ENCODE assay signal across 1 cellular context in the genomic region with DNA sequence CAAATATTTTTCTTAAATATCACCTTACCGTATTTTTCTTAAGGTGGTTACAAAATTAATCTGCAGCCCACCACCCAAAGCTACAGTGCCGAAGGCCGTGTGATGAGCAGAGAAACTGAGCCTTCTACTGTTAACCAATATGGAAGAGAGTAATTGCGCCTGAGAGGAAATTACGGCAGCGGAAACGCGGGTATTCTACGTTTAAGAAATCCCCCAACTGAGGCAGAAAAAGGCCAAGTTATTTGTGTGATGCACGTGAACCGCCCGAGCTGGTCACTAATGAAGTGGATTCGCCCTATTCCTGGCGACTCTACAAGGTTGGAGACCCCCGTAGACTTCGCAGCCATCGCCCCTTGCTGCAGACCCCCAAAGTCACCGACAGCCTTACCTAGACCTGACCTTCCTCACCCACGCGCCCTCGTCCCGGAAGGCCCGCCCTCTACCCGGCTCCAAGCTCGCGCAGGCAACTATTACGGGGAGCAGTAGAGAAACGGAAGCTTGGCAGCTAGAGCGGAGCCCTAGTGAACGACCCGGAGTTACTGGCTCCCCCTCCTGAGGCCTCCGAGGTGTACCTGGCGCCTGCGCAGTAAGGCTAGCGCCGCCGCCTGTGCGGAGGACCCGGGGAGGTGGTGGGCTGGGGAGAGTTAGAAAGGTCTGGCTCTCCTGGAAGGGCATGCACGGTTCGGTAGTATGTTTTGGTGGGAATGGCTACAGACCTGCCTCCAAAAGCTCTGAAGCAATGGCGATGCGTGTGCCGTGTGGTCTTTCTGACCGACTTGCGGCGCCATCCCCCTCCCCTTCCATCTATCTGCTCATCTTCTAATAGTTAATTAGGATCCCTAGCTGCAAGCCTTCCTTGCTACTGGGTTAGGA.
TF ChIP-seq lines count a peak whose summit lies in the region.

A gene (minus strand): TSS at position 430 of the 873 bp plus-strand sequence. CDS start 4,319 bp downstream, outside the sequence.

TF ChIP-seq in H1, 55 proteins besides CTCF, POLR2A, EP300 and RAD21:
- TF ChIP-seq MAFK (IDR thresholded peaks at IDR 0.05; ENCODE audit: low read depth, low read length) (no peak), POLR2AphosphoS5 (IDR thresholded peaks at IDR 0.05; ENCODE audit: low read depth, low read length) (peak; percentile 99), EZH2 (IDR thresholded peaks at IDR 0.05; ENCODE audit: low read depth, low read length, severe bottlenecking) (no peak), GTF2F1 (IDR thresholded peaks at IDR 0.05; ENCODE audit: borderline replicate concordance, low read depth, low read length) (peak; percentile 82; the same call in 1 of the 2 replicates), EGR1 (IDR thresholded peaks at IDR 0.05; ENCODE audit: borderline replicate concordance, low read depth, low read length) (peak; percentile 96), CREB1 (IDR thresholded peaks at IDR 0.05) (peak; percentile 67), SP1 (IDR thresholded peaks at IDR 0.05; ENCODE audit: low read depth, low read length) (0 out of 2 replicates have a peak, but pooled peaks have one; percentile 65), TAF1 (IDR thresholded peaks at IDR 0.05; ENCODE audit: low read depth, low read length) (peak; percentile 97), RFX5 (IDR thresholded peaks at IDR 0.05; ENCODE audit: borderline replicate concordance, low read depth, low read length) (peak; percentile 38; the same call in 1 of the 2 replicates), KDM1A (IDR thresholded peaks at IDR 0.05; ENCODE audit: borderline replicate concordance, low read length) (no peak), TEAD4 (IDR thresholded peaks at IDR 0.05; ENCODE audit: low read depth, low read length) (0 out of 2 replicates have a peak, but pooled peaks have one; percentile 31), FOSL1 (IDR thresholded peaks at IDR 0.05; ENCODE audit: insufficient read depth, low read depth, low read length) (no peak), HDAC6 (IDR thresholded peaks at IDR 0.05; ENCODE audit: low read depth, low read length) (no peak), NANOG (IDR thresholded peaks at IDR 0.05; ENCODE audit: insufficient read depth, low read depth, low read length, poor library complexity, severe bottlenecking) (peak; percentile 54), CBX5 (IDR thresholded peaks at IDR 0.05; ENCODE audit: low read depth, low read length) (no peak), ZNF274 (IDR thresholded peaks at IDR 0.05; ENCODE audit: borderline replicate concordance, extremely low read depth, low read length) (no peak), SP2 (IDR thresholded peaks at IDR 0.05; ENCODE audit: low read length) (peak; percentile 98), SP4 (IDR thresholded peaks at IDR 0.05; ENCODE audit: low read length) (peak; percentile 66; the same call in 1 of the 2 replicates), CHD2 (IDR thresholded peaks at IDR 0.05; ENCODE audit: low read length) (peak; percentile 58; the same call in 1 of the 2 replicates), CTBP2 (IDR thresholded peaks at IDR 0.05; ENCODE audit: borderline replicate concordance, insufficient read depth, insufficient read length, low read length) (peak; percentile 61), SIRT6 (IDR thresholded peaks at IDR 0.05; ENCODE audit: low read length) (no peak), SRF (IDR thresholded peaks at IDR 0.05; ENCODE audit: low read depth, low read length) (no peak), BACH1 (IDR thresholded peaks at IDR 0.05; ENCODE audit: low read length) (0 out of 2 replicates have a peak, but pooled peaks have one; percentile 21), PHF8 (conservative IDR thresholded peaks at IDR 0.05; ENCODE audit: low read depth, low read length) (peak; percentile 95), BRCA1 (IDR thresholded peaks at IDR 0.05; ENCODE audit: low read depth, low read length) (no peak), GABPA (IDR thresholded peaks at IDR 0.05; ENCODE audit: borderline replicate concordance, insufficient read depth, low read length) (peak; percentile 84; the same call in 1 of the 2 replicates), CEBPB (IDR thresholded peaks at IDR 0.05; ENCODE audit: low read depth, low read length) (no peak), POU5F1 (IDR thresholded peaks at IDR 0.05; ENCODE audit: low read depth, low read length) (no peak), KDM5A (IDR thresholded peaks at IDR 0.05; ENCODE audit: low read length) (0 out of 2 replicates have a peak, but pooled peaks have one; percentile 45), KDM4A (IDR thresholded peaks at IDR 0.05; ENCODE audit: low read depth, low read length, severe bottlenecking) (peak; percentile 82), SUZ12 (IDR thresholded peaks at IDR 0.05; ENCODE audit: low read length) (no peak), YY1 (IDR thresholded peaks at IDR 0.05; ENCODE audit: low read depth, low read length) (peak; percentile 37; the same call in 1 of the 2 replicates), JUND (IDR thresholded peaks at IDR 0.05; ENCODE audit: low read length) (no peak), HDAC2 (IDR thresholded peaks at IDR 0.05; ENCODE audit: borderline replicate concordance in 1 of 2, low read depth in 2 of 2, low read length in 2 of 2) (peak in 1 of 2 experiments; percentile 60; a peak in 1 of 4 replicates), SIX5 (IDR thresholded peaks at IDR 0.05; ENCODE audit: low read depth, low read length) (no peak), NRF1 (IDR thresholded peaks at IDR 0.05; ENCODE audit: low read depth, low read length) (peak; percentile 71), CBX8 (IDR thresholded peaks at IDR 0.05; ENCODE audit: borderline replicate concordance, low read depth, low read length) (no peak), SIN3A (conservative IDR thresholded peaks at IDR 0.05 in 1 of 2, IDR thresholded peaks at IDR 0.05 in 1 of 2; ENCODE audit: low read depth in 1 of 2, low read length in 2 of 2) (peak; percentile 21 to 88; a peak in 2 of 4 replicates), SAP30 (IDR thresholded peaks at IDR 0.05; ENCODE audit: insufficient read depth, insufficient replicate concordance, low read length) (peak; percentile 48), TBP (IDR thresholded peaks at IDR 0.05; ENCODE audit: low read depth, low read length) (peak; percentile 95), ASH2L (IDR thresholded peaks at IDR 0.05; ENCODE audit: low read length) (peak; percentile 89), TCF12 (IDR thresholded peaks at IDR 0.05; ENCODE audit: low read depth, low read length) (peak; percentile 40; the same call in 1 of the 2 replicates), TAF7 (optimal IDR thresholded peaks at IDR 0.05; ENCODE audit: borderline replicate concordance, low read depth, low read length) (peak; percentile 87), CHD1 (IDR thresholded peaks at IDR 0.05; ENCODE audit: low read depth, low read length) (no peak), RNF2 (IDR thresholded peaks at IDR 0.05; ENCODE audit: borderline replicate concordance, low read depth, low read length, missing control alignments, poor library complexity, severe bottlenecking) (no peak), JUN (IDR thresholded peaks at IDR 0.05; ENCODE audit: low read depth, low read length) (no peak)
- TF ChIP-seq, protein P1, sequence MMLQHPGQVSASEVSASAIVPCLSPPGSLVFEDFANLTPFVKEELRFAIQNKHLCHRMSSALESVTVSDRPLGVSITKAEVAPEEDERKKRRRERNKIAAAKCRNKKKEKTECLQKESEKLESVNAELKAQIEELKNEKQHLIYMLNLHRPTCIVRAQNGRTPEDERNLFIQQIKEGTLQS (IDR thresholded peaks at IDR 0.05; ENCODE audit: insufficient read depth, low read depth, low read length) = no peak
- TF ChIP-seq, protein P2, sequence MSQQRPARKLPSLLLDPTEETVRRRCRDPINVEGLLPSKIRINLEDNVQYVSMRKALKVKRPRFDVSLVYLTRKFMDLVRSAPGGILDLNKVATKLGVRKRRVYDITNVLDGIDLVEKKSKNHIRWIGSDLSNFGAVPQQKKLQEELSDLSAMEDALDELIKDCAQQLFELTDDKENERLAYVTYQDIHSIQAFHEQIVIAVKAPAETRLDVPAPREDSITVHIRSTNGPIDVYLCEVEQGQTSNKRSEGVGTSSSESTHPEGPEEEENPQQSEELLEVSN (IDR thresholded peaks at IDR 0.05) = no peak; the same call in 1 of the 2 replicates
- TF ChIP-seq, protein P3, sequence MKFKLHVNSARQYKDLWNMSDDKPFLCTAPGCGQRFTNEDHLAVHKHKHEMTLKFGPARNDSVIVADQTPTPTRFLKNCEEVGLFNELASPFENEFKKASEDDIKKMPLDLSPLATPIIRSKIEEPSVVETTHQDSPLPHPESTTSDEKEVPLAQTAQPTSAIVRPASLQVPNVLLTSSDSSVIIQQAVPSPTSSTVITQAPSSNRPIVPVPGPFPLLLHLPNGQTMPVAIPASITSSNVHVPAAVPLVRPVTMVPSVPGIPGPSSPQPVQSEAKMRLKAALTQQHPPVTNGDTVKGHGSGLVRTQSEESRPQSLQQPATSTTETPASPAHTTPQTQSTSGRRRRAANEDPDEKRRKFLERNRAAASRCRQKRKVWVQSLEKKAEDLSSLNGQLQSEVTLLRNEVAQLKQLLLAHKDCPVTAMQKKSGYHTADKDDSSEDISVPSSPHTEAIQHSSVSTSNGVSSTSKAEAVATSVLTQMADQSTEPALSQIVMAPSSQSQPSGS (IDR thresholded peaks at IDR 0.05; ENCODE audit: low read length) = peak; percentile 71; the same call in 1 of the 2 replicates
- TF ChIP-seq, protein P4, sequence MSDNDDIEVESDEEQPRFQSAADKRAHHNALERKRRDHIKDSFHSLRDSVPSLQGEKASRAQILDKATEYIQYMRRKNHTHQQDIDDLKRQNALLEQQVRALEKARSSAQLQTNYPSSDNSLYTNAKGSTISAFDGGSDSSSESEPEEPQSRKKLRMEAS (IDR thresholded peaks at IDR 0.05) = peak; percentile 85
- TF ChIP-seq, protein P5, sequence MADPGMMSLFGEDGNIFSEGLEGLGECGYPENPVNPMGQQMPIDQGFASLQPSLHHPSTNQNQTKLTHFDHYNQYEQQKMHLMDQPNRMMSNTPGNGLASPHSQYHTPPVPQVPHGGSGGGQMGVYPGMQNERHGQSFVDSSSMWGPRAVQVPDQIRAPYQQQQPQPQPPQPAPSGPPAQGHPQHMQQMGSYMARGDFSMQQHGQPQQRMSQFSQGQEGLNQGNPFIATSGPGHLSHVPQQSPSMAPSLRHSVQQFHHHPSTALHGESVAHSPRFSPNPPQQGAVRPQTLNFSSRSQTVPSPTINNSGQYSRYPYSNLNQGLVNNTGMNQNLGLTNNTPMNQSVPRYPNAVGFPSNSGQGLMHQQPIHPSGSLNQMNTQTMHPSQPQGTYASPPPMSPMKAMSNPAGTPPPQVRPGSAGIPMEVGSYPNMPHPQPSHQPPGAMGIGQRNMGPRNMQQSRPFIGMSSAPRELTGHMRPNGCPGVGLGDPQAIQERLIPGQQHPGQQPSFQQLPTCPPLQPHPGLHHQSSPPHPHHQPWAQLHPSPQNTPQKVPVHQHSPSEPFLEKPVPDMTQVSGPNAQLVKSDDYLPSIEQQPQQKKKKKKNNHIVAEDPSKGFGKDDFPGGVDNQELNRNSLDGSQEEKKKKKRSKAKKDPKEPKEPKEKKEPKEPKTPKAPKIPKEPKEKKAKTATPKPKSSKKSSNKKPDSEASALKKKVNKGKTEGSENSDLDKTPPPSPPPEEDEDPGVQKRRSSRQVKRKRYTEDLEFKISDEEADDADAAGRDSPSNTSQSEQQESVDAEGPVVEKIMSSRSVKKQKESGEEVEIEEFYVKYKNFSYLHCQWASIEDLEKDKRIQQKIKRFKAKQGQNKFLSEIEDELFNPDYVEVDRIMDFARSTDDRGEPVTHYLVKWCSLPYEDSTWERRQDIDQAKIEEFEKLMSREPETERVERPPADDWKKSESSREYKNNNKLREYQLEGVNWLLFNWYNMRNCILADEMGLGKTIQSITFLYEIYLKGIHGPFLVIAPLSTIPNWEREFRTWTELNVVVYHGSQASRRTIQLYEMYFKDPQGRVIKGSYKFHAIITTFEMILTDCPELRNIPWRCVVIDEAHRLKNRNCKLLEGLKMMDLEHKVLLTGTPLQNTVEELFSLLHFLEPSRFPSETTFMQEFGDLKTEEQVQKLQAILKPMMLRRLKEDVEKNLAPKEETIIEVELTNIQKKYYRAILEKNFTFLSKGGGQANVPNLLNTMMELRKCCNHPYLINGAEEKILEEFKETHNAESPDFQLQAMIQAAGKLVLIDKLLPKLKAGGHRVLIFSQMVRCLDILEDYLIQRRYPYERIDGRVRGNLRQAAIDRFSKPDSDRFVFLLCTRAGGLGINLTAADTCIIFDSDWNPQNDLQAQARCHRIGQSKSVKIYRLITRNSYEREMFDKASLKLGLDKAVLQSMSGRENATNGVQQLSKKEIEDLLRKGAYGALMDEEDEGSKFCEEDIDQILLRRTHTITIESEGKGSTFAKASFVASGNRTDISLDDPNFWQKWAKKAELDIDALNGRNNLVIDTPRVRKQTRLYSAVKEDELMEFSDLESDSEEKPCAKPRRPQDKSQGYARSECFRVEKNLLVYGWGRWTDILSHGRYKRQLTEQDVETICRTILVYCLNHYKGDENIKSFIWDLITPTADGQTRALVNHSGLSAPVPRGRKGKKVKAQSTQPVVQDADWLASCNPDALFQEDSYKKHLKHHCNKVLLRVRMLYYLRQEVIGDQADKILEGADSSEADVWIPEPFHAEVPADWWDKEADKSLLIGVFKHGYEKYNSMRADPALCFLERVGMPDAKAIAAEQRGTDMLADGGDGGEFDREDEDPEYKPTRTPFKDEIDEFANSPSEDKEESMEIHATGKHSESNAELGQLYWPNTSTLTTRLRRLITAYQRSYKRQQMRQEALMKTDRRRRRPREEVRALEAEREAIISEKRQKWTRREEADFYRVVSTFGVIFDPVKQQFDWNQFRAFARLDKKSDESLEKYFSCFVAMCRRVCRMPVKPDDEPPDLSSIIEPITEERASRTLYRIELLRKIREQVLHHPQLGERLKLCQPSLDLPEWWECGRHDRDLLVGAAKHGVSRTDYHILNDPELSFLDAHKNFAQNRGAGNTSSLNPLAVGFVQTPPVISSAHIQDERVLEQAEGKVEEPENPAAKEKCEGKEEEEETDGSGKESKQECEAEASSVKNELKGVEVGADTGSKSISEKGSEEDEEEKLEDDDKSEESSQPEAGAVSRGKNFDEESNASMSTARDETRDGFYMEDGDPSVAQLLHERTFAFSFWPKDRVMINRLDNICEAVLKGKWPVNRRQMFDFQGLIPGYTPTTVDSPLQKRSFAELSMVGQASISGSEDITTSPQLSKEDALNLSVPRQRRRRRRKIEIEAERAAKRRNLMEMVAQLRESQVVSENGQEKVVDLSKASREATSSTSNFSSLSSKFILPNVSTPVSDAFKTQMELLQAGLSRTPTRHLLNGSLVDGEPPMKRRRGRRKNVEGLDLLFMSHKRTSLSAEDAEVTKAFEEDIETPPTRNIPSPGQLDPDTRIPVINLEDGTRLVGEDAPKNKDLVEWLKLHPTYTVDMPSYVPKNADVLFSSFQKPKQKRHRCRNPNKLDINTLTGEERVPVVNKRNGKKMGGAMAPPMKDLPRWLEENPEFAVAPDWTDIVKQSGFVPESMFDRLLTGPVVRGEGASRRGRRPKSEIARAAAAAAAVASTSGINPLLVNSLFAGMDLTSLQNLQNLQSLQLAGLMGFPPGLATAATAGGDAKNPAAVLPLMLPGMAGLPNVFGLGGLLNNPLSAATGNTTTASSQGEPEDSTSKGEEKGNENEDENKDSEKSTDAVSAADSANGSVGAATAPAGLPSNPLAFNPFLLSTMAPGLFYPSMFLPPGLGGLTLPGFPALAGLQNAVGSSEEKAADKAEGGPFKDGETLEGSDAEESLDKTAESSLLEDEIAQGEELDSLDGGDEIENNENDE (IDR thresholded peaks at IDR 0.05; ENCODE audit: insufficient replicate concordance, low read length) = peak; percentile 60
- TF ChIP-seq, protein P6, sequence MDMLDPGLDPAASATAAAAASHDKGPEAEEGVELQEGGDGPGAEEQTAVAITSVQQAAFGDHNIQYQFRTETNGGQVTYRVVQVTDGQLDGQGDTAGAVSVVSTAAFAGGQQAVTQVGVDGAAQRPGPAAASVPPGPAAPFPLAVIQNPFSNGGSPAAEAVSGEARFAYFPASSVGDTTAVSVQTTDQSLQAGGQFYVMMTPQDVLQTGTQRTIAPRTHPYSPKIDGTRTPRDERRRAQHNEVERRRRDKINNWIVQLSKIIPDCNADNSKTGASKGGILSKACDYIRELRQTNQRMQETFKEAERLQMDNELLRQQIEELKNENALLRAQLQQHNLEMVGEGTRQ (IDR thresholded peaks at IDR 0.05; ENCODE audit: low read length) = no peak
